19 cellular contexts compared by ENCODE assay signal in the genomic region with DNA sequence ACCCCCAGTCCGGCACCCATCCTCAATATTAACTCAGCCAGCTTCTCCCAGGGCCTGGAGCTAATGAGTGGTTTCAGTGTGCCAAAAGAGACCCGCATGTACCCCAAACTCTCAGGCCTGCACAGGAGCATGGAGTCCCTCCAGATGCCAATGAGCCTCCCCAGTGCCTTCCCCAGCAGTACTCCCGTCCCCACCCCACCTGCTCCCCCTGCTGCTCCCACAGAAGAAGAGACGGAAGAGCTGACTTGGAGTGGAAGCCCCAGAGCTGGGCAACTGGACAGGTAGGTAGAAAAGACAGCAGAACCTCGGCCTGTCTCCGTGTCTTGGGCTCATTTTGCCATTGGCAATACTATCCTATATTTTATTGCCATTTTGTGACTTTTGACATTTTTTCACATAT. TPM values are rescaled to one million over a fixed set of nuclear protein-coding genes. Genes with fewer than 3 reads are reported as not detected.
DNase-seq lines count a peak whose midpoint lies in the region; ATAC-seq and TF ChIP-seq lines count a peak whose summit lies in the region.
"Had no signal": no experiment of that assay in that cellular context is flagged by ENCODE, and none has a peak within 500 bp of the region (broad histone marks: within the 10 kb centered on the region; RNA-seq: fewer than 3 reads in every experiment).

No MANE protein-coding gene starts in this region.

- no peak overlapping the region for H3K27ac ChIP-seq in WERI-Rb-1
- no peak overlapping the region for H3K27ac ChIP-seq in foreskin keratinocyte
- H3K27ac ChIP-seq: gastrocnemius medialis had no signal

- H3K4me3 ChIP-seq in AG09309 (ENCODE audit: control insufficient read depth, low read depth, low read length) (no peak overlapping the region), H7 (ENCODE audit: insufficient read depth, low read depth, low read length) (no peak overlapping the region), WERI-Rb-1 (ENCODE audit: low read depth, low read length) (no peak overlapping the region)
- H3K4me3 ChIP-seq: gastrocnemius medialis had no signal

- H3K4me1 ChIP-seq in foreskin keratinocyte: peaks cover 28% of the 10 kb centered on the region

- TF ChIP-seq CTCF in AG09309 (IDR thresholded peaks at IDR 0.05; ENCODE audit: control insufficient read depth, insufficient read depth, low read depth, low read length, missing control alignments) (peak; percentile 11), WERI-Rb-1 (IDR thresholded peaks at IDR 0.05; ENCODE audit: low read depth, low read length) (peak; percentile 65), foreskin keratinocyte (conservative IDR thresholded peaks at IDR 0.05) (peak; percentile 14)

- no peaks in the 10 kb centered on the region for H3K9me3 ChIP-seq in WERI-Rb-1 (ENCODE audit: severe bottlenecking)
- H3K9me3 ChIP-seq: gastrocnemius medialis had no signal

- no peak overlapping the region for H3K27ac Mint-ChIP-seq in activated naive CD8-positive, alpha-beta T cell treated with anti-CD3 and anti-CD28 coated beads for 36 hours
- H3K27ac Mint-ChIP-seq: activated CD8-positive, alpha-beta memory T cell treated with anti-CD3 and anti-CD28 coated beads, Interleukin-2, amount 10 ng/mL, durations not matched to agents 7 days and 5 days; B cell; T-helper 2 cell treated with Interferon-gamma antibody and Interleukin-4, amounts not matched to agents 5 μg/mL and 100 μg/mL, for 36 hours had no signal

- no peak for DNase-seq in AG09309 (ENCODE audit: low read depth)
- peak; percentile 69 for DNase-seq in H7
- peak; percentile 67 for DNase-seq in WERI-Rb-1
- DNase-seq in foreskin keratinocyte: no peak
- DNase-seq in activated naive CD8-positive, alpha-beta T cell treated with anti-CD3 and anti-CD28 coated beads for 36 hours: no peak
- DNase-seq in NCI-H1436 (lab: John Stamatoyannopoulos, UW): no peak
- DNase-seq: activated CD4-positive, CD25-positive, alpha-beta regulatory T cell treated with anti-CD3 and anti-CD28 coated beads, Interleukin-2, amount 50 U/mL, for 72 hours; activated CD8-positive, alpha-beta memory T cell treated with anti-CD3 and anti-CD28 coated beads, Interleukin-2, amount 10 ng/mL, durations not matched to agents 7 days and 5 days; amygdala; gastrocnemius medialis; Karpas-422; NCI-H1105 treated with DMSO at 0.1 percent for 48 hours; SIG-M5; stimulated activated naive CD8-positive, alpha-beta T cell treated with anti-CD3 and anti-CD28 coated beads, Interleukin-15, Interleukin-2, amounts not matched to agents 100 U/mL and 50 U/mL, for 24 hours had no signal

- no peaks in the 10 kb centered on the region for H3K9me3 Mint-ChIP-seq in activated naive CD8-positive, alpha-beta T cell treated with anti-CD3 and anti-CD28 coated beads for 36 hours
- H3K9me3 Mint-ChIP-seq: T-helper 2 cell treated with Interferon-gamma antibody and Interleukin-4, amounts not matched to agents 5 μg/mL and 100 μg/mL, for 36 hours had no signal

- no peak overlapping the region for H3K4me3 Mint-ChIP-seq in activated naive CD8-positive, alpha-beta T cell treated with anti-CD3 and anti-CD28 coated beads for 36 hours
- H3K4me3 Mint-ChIP-seq: activated CD8-positive, alpha-beta memory T cell treated with anti-CD3 and anti-CD28 coated beads, Interleukin-2, amount 10 ng/mL, durations not matched to agents 7 days and 5 days; B cell; T-helper 2 cell treated with Interferon-gamma antibody and Interleukin-4, amounts not matched to agents 5 μg/mL and 100 μg/mL, for 36 hours had no signal

- no peaks in the 10 kb centered on the region for H3K4me1 Mint-ChIP-seq in activated naive CD8-positive, alpha-beta T cell treated with anti-CD3 and anti-CD28 coated beads for 36 hours
- H3K4me1 Mint-ChIP-seq: activated CD8-positive, alpha-beta memory T cell treated with anti-CD3 and anti-CD28 coated beads, Interleukin-2, amount 10 ng/mL, durations not matched to agents 7 days and 5 days; B cell had no signal

- ATAC-seq in foreskin keratinocyte: no peak
- no peak for ATAC-seq in HG03565 (IDR thresholded peaks at IDR 0.05; ENCODE audit: unreplicated experiment)
- ATAC-seq in HG03280 (IDR thresholded peaks at IDR 0.05; ENCODE audit: unreplicated experiment): no peak
- ATAC-seq: activated CD8-positive, alpha-beta memory T cell treated with anti-CD3 and anti-CD28 coated beads, Interleukin-2, amount 10 ng/mL, durations not matched to agents 7 days and 5 days; gastrocnemius medialis; left lobe of liver; stimulated activated naive CD8-positive, alpha-beta T cell treated with anti-CD3 and anti-CD28 coated beads, Interleukin-15, Interleukin-2, amounts not matched to agents 100 U/mL and 50 U/mL, for 24 hours had no signal

- H3K36me3 Mint-ChIP-seq in activated naive CD8-positive, alpha-beta T cell treated with anti-CD3 and anti-CD28 coated beads for 36 hours: no peaks in the 10 kb centered on the region
- H3K36me3 Mint-ChIP-seq: activated CD8-positive, alpha-beta memory T cell treated with anti-CD3 and anti-CD28 coated beads, Interleukin-2, amount 10 ng/mL, durations not matched to agents 7 days and 5 days had no signal

- H3K36me3 ChIP-seq in H7 (replicated peaks; ENCODE audit: control insufficient read depth, insufficient read depth, low read length) (peaks cover 9% of the 10 kb centered on the region), WERI-Rb-1 (peaks cover 80% of the 10 kb centered on the region)
- H3K36me3 ChIP-seq: gastrocnemius medialis had no signal

- no peaks in the 10 kb centered on the region for H3K27me3 Mint-ChIP-seq in activated naive CD8-positive, alpha-beta T cell treated with anti-CD3 and anti-CD28 coated beads for 36 hours
- H3K27me3 Mint-ChIP-seq: activated CD8-positive, alpha-beta memory T cell treated with anti-CD3 and anti-CD28 coated beads, Interleukin-2, amount 10 ng/mL, durations not matched to agents 7 days and 5 days; B cell had no signal

- H3K27me3 ChIP-seq in H7 (ENCODE audit: control insufficient read depth, insufficient read depth, low read length): no peaks in the 10 kb centered on the region
- no peaks in the 10 kb centered on the region for H3K27me3 ChIP-seq in WERI-Rb-1 (ENCODE audit: insufficient read depth, low read depth, severe bottlenecking)
- H3K27me3 ChIP-seq in foreskin keratinocyte: no peaks in the 10 kb centered on the region
- H3K27me3 ChIP-seq: gastrocnemius medialis had no signal

RNA-seq across cellular contexts. Expression of a gene that starts 45.4 kb away (rescaled TPM):
- 55.8 and 57.6 TPM in 2 replicates for total RNA-seq in H7 (2014; rRNA removed; shearing (Covaris generic))
- 44.9 and 47.2 TPM in 2 replicates for total RNA-seq in foreskin keratinocyte
- polyA plus RNA-seq in foreskin keratinocyte: 48.8 and 62.6 TPM in 2 replicates
- 10 to 100 TPM; 69.2 to 69.4 TPM for total RNA-seq in activated naive CD8-positive, alpha-beta T cell treated with anti-CD3 and anti-CD28 coated beads for 36 hours

Comparison
In these comparisons a context has a peak if more than half of its experiments do, and no peak if none do; other contexts are left out.
1. DNase-seq: peak in H7 (single experiment) and WERI-Rb-1 (single experiment); none in AG09309 (single experiment), foreskin keratinocyte (0 of 2), activated naive CD8-positive, alpha-beta T cell treated with anti-CD3 and anti-CD28 coated beads for 36 hours (single experiment) and NCI-H1436 (single experiment).
2. CTCF ChIP-seq: peak in every context shown above with its lines; median percentile 65 in WERI-Rb-1; 14 in foreskin keratinocyte; 11 in AG09309.